In genomic region chr1:12372180-12372579, GRCh38 we compare ENCODE assay signal across 14 cellular contexts.
A peak's percentile ranks its signal among the peaks of the same experiment; 100 is the strongest.
DNase-seq lines count a peak whose midpoint lies in the region; ATAC-seq and TF ChIP-seq lines count a peak whose summit lies in the region.
"Had no signal": no experiment of that assay in that cellular context is flagged by ENCODE, and none has a peak within 500 bp of the region (broad histone marks: within the 10 kb centered on the region; RNA-seq: fewer than 3 reads in every experiment).

No MANE protein-coding gene starts in this region.

- no peak for TF ChIP-seq CTCF in nephron (IDR thresholded peaks at IDR 0.05; ENCODE audit: unreplicated experiment in 3 of 3)

- no peaks in the 10 kb centered on the region for H3K27me3 Mint-ChIP-seq in activated CD4-positive, alpha-beta T cell treated with anti-CD3 and anti-CD28 coated beads for 36 hours
- no peaks in the 10 kb centered on the region for H3K27me3 Mint-ChIP-seq in stimulated activated naive CD8-positive, alpha-beta T cell treated with anti-CD3 and anti-CD28 coated beads, Interleukin-15, amount 100 ng/mL, for 72 hours
- no peaks in the 10 kb centered on the region for H3K27me3 Mint-ChIP-seq in nephron (ENCODE audit: low read depth)
- H3K27me3 Mint-ChIP-seq in activated naive CD4-positive, alpha-beta T cell treated with anti-CD3 and anti-CD28 coated beads for 36 hours (ENCODE audit: low read depth): no peaks in the 10 kb centered on the region
- H3K27me3 Mint-ChIP-seq: CD8-positive, alpha-beta memory T cell had no signal

- CTCF ChIA-PET in activated CD4-positive, alpha-beta T cell treated with anti-CD3 and anti-CD28 coated beads for 36 hours (lab: Charles Lee): interaction anchor here (0.7 kb wide), 1 partner anchor 83 kb away, joined by 4 read pairs; no protein-coding TSS in a partner anchor
- CTCF ChIA-PET in activated naive CD4-positive, alpha-beta T cell treated with anti-CD3 and anti-CD28 coated beads for 36 hours (lab: Charles Lee): no interaction called here

- POLR2A ChIA-PET in activated CD4-positive, alpha-beta T cell treated with anti-CD3 and anti-CD28 coated beads for 36 hours (lab: Charles Lee): no interaction called here

- peaks cover 34% of the 10 kb centered on the region for H3K36me3 Mint-ChIP-seq in activated CD4-positive, alpha-beta T cell treated with anti-CD3 and anti-CD28 coated beads for 36 hours (ENCODE audit: low read depth)
- H3K36me3 Mint-ChIP-seq in nephron (ENCODE audit: low read depth): peaks cover 48% of the 10 kb centered on the region
- peaks cover 26% of the 10 kb centered on the region for H3K36me3 Mint-ChIP-seq in activated naive CD4-positive, alpha-beta T cell treated with anti-CD3 and anti-CD28 coated beads for 36 hours (ENCODE audit: low read depth)

- peak; percentile 49 for ATAC-seq in activated CD4-positive, alpha-beta T cell treated with anti-CD3 and anti-CD28 coated beads for 36 hours
- peak; percentile 69 for ATAC-seq in stimulated activated naive CD8-positive, alpha-beta T cell treated with anti-CD3 and anti-CD28 coated beads, Interleukin-15, amount 100 ng/mL, for 72 hours
- no peak for ATAC-seq in stimulated activated naive CD8-positive, alpha-beta T cell treated with anti-CD3 and anti-CD28 coated beads, Interleukin-15, Interleukin-2, amounts not matched to agents 100 U/mL and 50 U/mL, for 24 hours

- peak; percentile 13 for DNase-seq in activated CD4-positive, alpha-beta T cell treated with anti-CD3 and anti-CD28 coated beads for 36 hours
- DNase-seq in activated CD4-positive, alpha-beta T cell treated with anti-CD3 and anti-CD28 coated beads, Interleukin-2, amount 50 U/mL, for 1 hour: no peak
- DNase-seq in stimulated activated naive CD8-positive, alpha-beta T cell treated with anti-CD3 and anti-CD28 coated beads, Interleukin-15, amount 100 ng/mL, for 72 hours: no peak
- no peak for DNase-seq in stimulated activated naive CD8-positive, alpha-beta T cell treated with anti-CD3 and anti-CD28 coated beads, Interleukin-15, Interleukin-2, amounts not matched to agents 100 U/mL and 50 U/mL, for 24 hours
- DNase-seq in NCI-H748 treated with DMSO at 0.1 percent for 48 hours (lab: John Stamatoyannopoulos, UW): no peak
- no peak for DNase-seq in activated naive CD4-positive, alpha-beta T cell treated with anti-CD3 and anti-CD28 coated beads for 36 hours
- DNase-seq: Caco-2; CD8-positive, alpha-beta memory T cell; DND-41; GDM1; GOT3; H9 had no signal

- intact Hi-C loops in activated CD4-positive, alpha-beta T cell treated with anti-CD3 and anti-CD28 coated beads for 36 hours (cut with DNase I, micrococcal nuclease): no loop called here
- intact Hi-C loops in activated naive CD4-positive, alpha-beta T cell treated with anti-CD3 and anti-CD28 coated beads for 36 hours (cut with micrococcal nuclease): no loop called here

- no peak overlapping the region for H3K4me3 Mint-ChIP-seq in activated CD4-positive, alpha-beta T cell treated with anti-CD3 and anti-CD28 coated beads for 36 hours
- H3K4me3 Mint-ChIP-seq in stimulated activated naive CD8-positive, alpha-beta T cell treated with anti-CD3 and anti-CD28 coated beads, Interleukin-15, amount 100 ng/mL, for 72 hours: no peak overlapping the region
- H3K4me3 Mint-ChIP-seq in nephron: no peak overlapping the region
- H3K4me3 Mint-ChIP-seq in activated naive CD4-positive, alpha-beta T cell treated with anti-CD3 and anti-CD28 coated beads for 36 hours: no peak overlapping the region
- H3K4me3 Mint-ChIP-seq: CD14-positive monocyte; CD8-positive, alpha-beta memory T cell; H9 had no signal

- H3K27ac Mint-ChIP-seq in activated CD4-positive, alpha-beta T cell treated with anti-CD3 and anti-CD28 coated beads for 36 hours: no peak overlapping the region
- no peak overlapping the region for H3K27ac Mint-ChIP-seq in stimulated activated naive CD8-positive, alpha-beta T cell treated with anti-CD3 and anti-CD28 coated beads, Interleukin-15, amount 100 ng/mL, for 72 hours
- peak overlapping the region in 2 of 3 experiments; percentile 57 to 80 for H3K27ac Mint-ChIP-seq in nephron
- H3K27ac Mint-ChIP-seq in activated naive CD4-positive, alpha-beta T cell treated with anti-CD3 and anti-CD28 coated beads for 36 hours: no peak overlapping the region
- H3K27ac Mint-ChIP-seq: CD14-positive monocyte, H9 had no signal

- no peaks in the 10 kb centered on the region for H3K9me3 Mint-ChIP-seq in activated CD4-positive, alpha-beta T cell treated with anti-CD3 and anti-CD28 coated beads for 36 hours (ENCODE audit: low read depth)
- H3K9me3 Mint-ChIP-seq in stimulated activated naive CD8-positive, alpha-beta T cell treated with anti-CD3 and anti-CD28 coated beads, Interleukin-15, amount 100 ng/mL, for 72 hours: no peaks in the 10 kb centered on the region
- no peaks in the 10 kb centered on the region for H3K9me3 Mint-ChIP-seq in nephron
- H3K9me3 Mint-ChIP-seq in activated naive CD4-positive, alpha-beta T cell treated with anti-CD3 and anti-CD28 coated beads for 36 hours: no peaks in the 10 kb centered on the region
- H3K9me3 Mint-ChIP-seq: CD14-positive monocyte; CD8-positive, alpha-beta memory T cell; H9 had no signal

- peaks cover 7% of the 10 kb centered on the region for H3K4me1 Mint-ChIP-seq in activated CD4-positive, alpha-beta T cell treated with anti-CD3 and anti-CD28 coated beads for 36 hours
- peaks cover 8% of the 10 kb centered on the region for H3K4me1 Mint-ChIP-seq in stimulated activated naive CD8-positive, alpha-beta T cell treated with anti-CD3 and anti-CD28 coated beads, Interleukin-15, amount 100 ng/mL, for 72 hours
- peaks cover 58% of the 10 kb centered on the region for H3K4me1 Mint-ChIP-seq in nephron
- peaks cover 5% of the 10 kb centered on the region for H3K4me1 Mint-ChIP-seq in activated naive CD4-positive, alpha-beta T cell treated with anti-CD3 and anti-CD28 coated beads for 36 hours (ENCODE audit: low read depth)

Comparison
In these comparisons a context has a peak if more than half of its experiments do, and no peak if none do; other contexts are left out.
1. H3K27ac Mint-ChIP-seq: peak in nephron (2 of 3); none in activated CD4-positive, alpha-beta T cell treated with anti-CD3 and anti-CD28 coated beads for 36 hours (single experiment), stimulated activated naive CD8-positive, alpha-beta T cell treated with anti-CD3 and anti-CD28 coated beads, Interleukin-15, amount 100 ng/mL, for 72 hours (0 of 2) and activated naive CD4-positive, alpha-beta T cell treated with anti-CD3 and anti-CD28 coated beads for 36 hours (single experiment).